In genomic region chr20:34817072-34817471, GRCh38 we compare ENCODE assay signal across 7 cellular contexts.
"Had no signal": no experiment of that assay in that cellular context is flagged by ENCODE, and none has a peak within 500 bp of the region (broad histone marks: within the 10 kb centered on the region; RNA-seq: fewer than 3 reads in every experiment).

No MANE protein-coding gene starts in this region.

- DNase-seq: H9, HCEC 1CT, KBM-7 had no signal

- H3K27me3 Mint-ChIP-seq: IgD-negative memory B cell had no signal

- H2AFZ ChIP-seq: GM23338 had no signal

- H3K27ac Mint-ChIP-seq: GM23338, H9 had no signal

- H3K27ac ChIP-seq: HL-60 had no signal

- H3K4me3 ChIP-seq: GM23338 had no signal

- H3K4me2 ChIP-seq: GM23338 had no signal

- H3K4me3 Mint-ChIP-seq: GM23338, H9, IgD-negative memory B cell had no signal

- H3K9me3 Mint-ChIP-seq: GM23338, H9, IgD-negative memory B cell had no signal

- ATAC-seq: GM23338, HepG2 had no signal
